Comparison of ENCODE assay signal across 6 cellular contexts in genomic region chr11:67392182-67392715, GRCh38. TPM values are rescaled to one million over a fixed set of nuclear protein-coding genes. Genes with fewer than 3 reads are reported as not detected.
DNase-seq lines count a peak whose midpoint lies in the region; ATAC-seq and TF ChIP-seq lines count a peak whose summit lies in the region.

No MANE protein-coding gene starts in this region.

- dilution Hi-C loops in mammary epithelial cell (cut with HindIII; ENCODE audit: low sequenced_read_pairs): no loop called here

- H3K4ac ChIP-seq in trophoblast cell (ENCODE audit: low read depth, low read length): peak overlapping the region; percentile 30

- no peaks in the 10 kb centered on the region for H4K20me1 ChIP-seq in mammary epithelial cell (ENCODE audit: insufficient read depth, low read length)

- H2AFZ ChIP-seq in mammary epithelial cell (ENCODE audit: low read depth, low read length): peak overlapping the region; percentile 92
- H2AFZ ChIP-seq in trophoblast cell (ENCODE audit: insufficient read depth, low read length, poor library complexity): peak overlapping the region; percentile 71

- H3K4me3 ChIP-seq in mammary epithelial cell (replicated peaks in 1 of 3; ENCODE audit: insufficient read depth in 1 of 3, low read depth in 2 of 3, low read length in 3 of 3): peak overlapping the region; percentile 74 to 78 (median 77)
- H3K4me3 ChIP-seq in trophoblast cell (ENCODE audit: low read depth, low read length): peak overlapping the region; percentile 89

- H3K4me2 ChIP-seq in mammary epithelial cell (ENCODE audit: insufficient read depth, low read depth, low read length): peak overlapping the region; percentile 99
- H3K4me2 ChIP-seq in trophoblast cell (ENCODE audit: low read length): peak overlapping the region; percentile 92

- no peak for TF ChIP-seq CTCF in mammary epithelial cell (conservative IDR thresholded peaks at IDR 0.05 in 1 of 2, IDR thresholded peaks at IDR 0.05 in 1 of 2; ENCODE audit: extremely low read depth in 1 of 2, insufficient read depth in 1 of 2, low read depth in 1 of 2, low read length in 2 of 2)

- no peak overlapping the region for H4K12ac ChIP-seq in trophoblast cell (ENCODE audit: low read depth, low read length)

- peaks cover 7% of the 10 kb centered on the region for H3K79me1 ChIP-seq in trophoblast cell (ENCODE audit: low read length)

- peaks cover 2% of the 10 kb centered on the region for H3K36me3 ChIP-seq in mammary epithelial cell (ENCODE audit: insufficient read depth, low read length)
- peaks cover 20 to 28% of the 10 kb centered on the region in 2 experiments for H3K36me3 ChIP-seq in trophoblast cell (ENCODE audit: control insufficient read depth in 1 of 2, insufficient read depth in 2 of 2, low read length in 2 of 2)

- peak overlapping the region; percentile 28 for H4K91ac ChIP-seq in trophoblast cell (ENCODE audit: low read depth, low read length)

- H2AK5ac ChIP-seq in trophoblast cell (ENCODE audit: low read length): peak overlapping the region; percentile 3

- H2BK5ac ChIP-seq in trophoblast cell (ENCODE audit: low read depth, low read length, poor library complexity): no peak overlapping the region

- intact Hi-C loops in mammary epithelial cell (cut with micrococcal nuclease): no loop called here

- in situ Hi-C loops in mammary epithelial cell (cut with MboI; ENCODE audit: low sequenced_read_pairs in 2 of 2): no loop called here

- H3K27ac ChIP-seq in mammary epithelial cell (ENCODE audit: insufficient read depth, low read depth, low read length): peak overlapping the region; percentile 19
- no peak overlapping the region for H3K27ac ChIP-seq in trophoblast cell (ENCODE audit: low read depth, low read length)

- H3K9me3 ChIP-seq in mammary epithelial cell (replicated peaks; ENCODE audit: insufficient read depth, low read length): no peaks in the 10 kb centered on the region
- no peaks in the 10 kb centered on the region for H3K9me3 ChIP-seq in trophoblast cell (ENCODE audit: insufficient read depth, low read depth, low read length)

- H3K4me1 ChIP-seq in mammary epithelial cell (ENCODE audit: insufficient read depth, low read length) (peaks cover 8% of the 10 kb centered on the region), trophoblast cell (ENCODE audit: control insufficient read depth in 1 of 2, insufficient read depth in 2 of 2, low read length in 2 of 2) (peaks cover 6 to 10% of the 10 kb centered on the region in 2 experiments)

- H2BK12ac ChIP-seq in trophoblast cell (ENCODE audit: low read length): no peak overlapping the region

- H4K8ac ChIP-seq in trophoblast cell (ENCODE audit: low read depth, low read length): peak overlapping the region; percentile 84

- CTCF ChIA-PET in mammary epithelial cell (lab: Charles Lee; ENCODE audit: low non-redundant PET): interaction anchor here (0.6 kb wide), 2 partner anchors 10 to 19 kb away, joined by 4 to 5 read pairs; no protein-coding TSS in a partner anchor

- WGBS in mammary epithelial cell (ENCODE audit: low coverage, missing lambda C conversion rate): 11% methylated on average over 16 of the region's 31 CpGs
- WGBS in trophoblast cell (ENCODE audit: extremely low coverage, insufficient coverage, insufficient read length): no CpG with 5 or more reads among the region's 31 CpGs

- H3K79me2 ChIP-seq in mammary epithelial cell (ENCODE audit: insufficient read depth, low read length) (peaks cover 24% of the 10 kb centered on the region), trophoblast cell (ENCODE audit: control insufficient read depth, insufficient read depth, low read length, poor library complexity) (peaks cover 6% of the 10 kb centered on the region)

- peak overlapping the region; percentile 54 for H3K18ac ChIP-seq in trophoblast cell (ENCODE audit: low read length)

- ATAC-seq in HG03139 (IDR thresholded peaks at IDR 0.05; ENCODE audit: unreplicated experiment): peak; percentile 5
- ATAC-seq in HG02852 (IDR thresholded peaks at IDR 0.05; ENCODE audit: unreplicated experiment): no peak

- no TSS peak for BruUV-seq in mammary epithelial cell (replicated peaks; lab: Mats Ljungman, UMichigan)

- H2BK120ac ChIP-seq in trophoblast cell (ENCODE audit: insufficient read depth, low read length, poor library complexity): peak overlapping the region; percentile 62

- peak overlapping the region; percentile 69 for H3K14ac ChIP-seq in trophoblast cell (ENCODE audit: low read length)

- no peak for DNase-seq in mammary epithelial cell
- DNase-seq in trophoblast cell: peak in 1 of 2 donors; percentile 21
- DNase-seq in cerebellum (ENCODE audit: low spot score): no peak
- no peak for DNase-seq in NK-92 treated with Interleukin-12 subunit alpha and Interleukin-12 subunit beta, amount 100 ng/mL, for 24 hours (lab: John Stamatoyannopoulos, UW)

- H3K9ac ChIP-seq in mammary epithelial cell (ENCODE audit: insufficient read depth, low read length): peak overlapping the region; percentile 65
- H3K9ac ChIP-seq in trophoblast cell (ENCODE audit: low read length): peak overlapping the region; percentile 84

- H3K23ac ChIP-seq in trophoblast cell (ENCODE audit: low read length): no peak overlapping the region

- no peaks in the 10 kb centered on the region for H3K27me3 ChIP-seq in mammary epithelial cell (ENCODE audit: insufficient read depth, low read length)
- no peaks in the 10 kb centered on the region for H3K27me3 ChIP-seq in trophoblast cell (ENCODE audit: insufficient read depth, low read length)

RNA-seq across cellular contexts. Expression of gene RAD9A, which starts 0.5 kb away (rescaled TPM):
- total RNA-seq in mammary epithelial cell (10 to 100 TPM in 1 of 2 donors, 1 to 10 TPM in 1; 6.5 to 17.2 TPM), cerebellum (19.6 TPM)
- 15.4 TPM for polyA plus RNA-seq in mammary epithelial cell
- polyA minus RNA-seq in mammary epithelial cell: 4.8 TPM
- 13.2 and 14.2 TPM in 2 replicates for polyA plus RNA-seq in trophoblast cell (2013)

RNA-seq across cellular contexts. Expression of gene PPP1CA, which starts 9.4 kb away (rescaled TPM):
- total RNA-seq in mammary epithelial cell (100 to 1,000 TPM; 178 to 182 TPM), cerebellum (41.6 TPM)
- 331 TPM for polyA plus RNA-seq in mammary epithelial cell
- polyA minus RNA-seq in mammary epithelial cell: 255 TPM
- polyA plus RNA-seq in trophoblast cell (2013): 208 and 213 TPM in 2 replicates

RNA-seq across cellular contexts. Expression of gene TBC1D10C, which starts 11.6 kb away (rescaled TPM):
- total RNA-seq in mammary epithelial cell (under 1 TPM in 1 of 2 donors, not detected in 1; 0.17 TPM), cerebellum (not detected)
- not detected for polyA plus RNA-seq in mammary epithelial cell
- not detected for polyA minus RNA-seq in mammary epithelial cell
- polyA plus RNA-seq in trophoblast cell (2013): 0.04 and 0.15 TPM in 2 replicates

RNA-seq across cellular contexts. Expression of gene CLCF1, which starts 18.9 kb away (rescaled TPM):
- 10 to 100 TPM in 1 of 2 donors, 1 to 10 TPM in 1; 8.3 to 12.5 TPM for total RNA-seq in mammary epithelial cell
- 15.4 TPM for polyA plus RNA-seq in mammary epithelial cell
- polyA minus RNA-seq in mammary epithelial cell: 21.4 TPM
- polyA plus RNA-seq in trophoblast cell (2013): 3.1 TPM in 2 replicates
- total RNA-seq in cerebellum: 0.27 TPM

RNA-seq across cellular contexts. Expression of gene CARNS1, which starts 23.2 kb away (rescaled TPM):
- under 1 TPM; 0.12 to 0.33 TPM for total RNA-seq in mammary epithelial cell
- 0.03 TPM for polyA plus RNA-seq in mammary epithelial cell
- polyA minus RNA-seq in mammary epithelial cell: not detected
- polyA plus RNA-seq in trophoblast cell (2013): 0.03 TPM in 2 replicates
- total RNA-seq in cerebellum: 0.18 TPM
